Comparison of ENCODE assay signal across 10 cellular contexts in genomic region chr22:50302041-50302541, GRCh38. TPM values are rescaled to one million over a fixed set of nuclear protein-coding genes. Genes with fewer than 3 reads are reported as not detected.
DNase-seq lines count a peak whose midpoint lies in the region; TF ChIP-seq lines count a peak whose summit lies in the region.
"Had no signal": no experiment of that assay in that cellular context is flagged by ENCODE, and none has a peak within 500 bp of the region (broad histone marks: within the 10 kb centered on the region; RNA-seq: fewer than 3 reads in every experiment).

No MANE protein-coding gene starts in this region.

- H3K27ac Mint-ChIP-seq in osteocyte (ENCODE audit: unreplicated experiment): peak overlapping the region; percentile 50
- H3K27ac Mint-ChIP-seq in activated naive CD4-positive, alpha-beta T cell treated with anti-CD3 and anti-CD28 coated beads for 36 hours: no peak overlapping the region

- no peak overlapping the region for H3K4me3 Mint-ChIP-seq in osteocyte (ENCODE audit: unreplicated experiment)
- no peak overlapping the region for H3K4me3 Mint-ChIP-seq in activated naive CD4-positive, alpha-beta T cell treated with anti-CD3 and anti-CD28 coated beads for 36 hours

- no peaks in the 10 kb centered on the region for H3K9me3 Mint-ChIP-seq in osteocyte (ENCODE audit: unreplicated experiment)
- H3K9me3 Mint-ChIP-seq in activated naive CD4-positive, alpha-beta T cell treated with anti-CD3 and anti-CD28 coated beads for 36 hours: no peaks in the 10 kb centered on the region

- peak overlapping the region; percentile 100 for H3K27ac ChIP-seq in RWPE1

- DNase-seq in AG10803 (ENCODE audit: low read depth): peak; percentile 24
- DNase-seq in RWPE1 (ENCODE audit: low spot score): no peak
- DNase-seq in fibroblast of villous mesenchyme (ENCODE audit: low read depth): no peak
- no peak for DNase-seq in osteocyte (ENCODE audit: extremely low spot score, unreplicated experiment)
- no peak for DNase-seq in NCI-H446 treated with DMSO at 0.1 percent for 48 hours (lab: John Stamatoyannopoulos, UW)
- no peak for DNase-seq in middle frontal gyrus (ENCODE audit: extremely low spot score, low spot score)
- no peak for DNase-seq in NCI-H526 treated with DMSO at 0.1 percent for 48 hours (lab: John Stamatoyannopoulos, UW)
- DNase-seq in activated naive CD4-positive, alpha-beta T cell treated with anti-CD3 and anti-CD28 coated beads for 36 hours: no peak
- DNase-seq: mesendoderm, SHP77 treated with DMSO at 0.1 percent for 48 hours had no signal

- no peaks in the 10 kb centered on the region for H3K27me3 Mint-ChIP-seq in osteocyte (ENCODE audit: unreplicated experiment)
- H3K27me3 Mint-ChIP-seq in activated naive CD4-positive, alpha-beta T cell treated with anti-CD3 and anti-CD28 coated beads for 36 hours (ENCODE audit: low read depth): peaks cover 22% of the 10 kb centered on the region

- H3K4me3 ChIP-seq in AG10803 (ENCODE audit: low read length) (no peak overlapping the region; the same call in none of the 2 replicates), fibroblast of villous mesenchyme (ENCODE audit: low read depth, low read length) (peak overlapping the region; percentile 6)

- TF ChIP-seq CTCF in AG10803 (conservative IDR thresholded peaks at IDR 0.05; ENCODE audit: low read length) (no peak), RWPE1 (conservative IDR thresholded peaks at IDR 0.05; ENCODE audit: low read depth) (no peak), fibroblast of villous mesenchyme (IDR thresholded peaks at IDR 0.05; ENCODE audit: insufficient read depth, low read depth, low read length) (no peak), osteocyte (IDR thresholded peaks at IDR 0.05) (no peak)

- POLR2A ChIA-PET in RWPE1 (lab: Yijun Ruan, JAX; ENCODE audit: low non-redundant PET): interaction anchor here (0.5 kb wide), 1 partner anchor 22 kb away, joined by 10 read pairs; no protein-coding TSS in a partner anchor

- intact Hi-C loops in activated naive CD4-positive, alpha-beta T cell treated with anti-CD3 and anti-CD28 coated beads for 36 hours (cut with micrococcal nuclease): no loop called here

- CTCF ChIA-PET in RWPE1 (lab: Yijun Ruan, JAX): interaction anchor here (0.6 to 2.0 kb wide), 4 partner anchors 9 to 39 kb away, joined by 3 to 6 read pairs (median 5); no protein-coding TSS in a partner anchor
- CTCF ChIA-PET in activated naive CD4-positive, alpha-beta T cell treated with anti-CD3 and anti-CD28 coated beads for 36 hours (lab: Charles Lee): interaction anchor here (0.6 kb wide), 1 partner anchor 31 kb away, joined by 3 read pairs; no protein-coding TSS in a partner anchor

- peaks cover 4% of the 10 kb centered on the region for H3K36me3 Mint-ChIP-seq in osteocyte (ENCODE audit: unreplicated experiment)
- no peaks in the 10 kb centered on the region for H3K36me3 Mint-ChIP-seq in activated naive CD4-positive, alpha-beta T cell treated with anti-CD3 and anti-CD28 coated beads for 36 hours (ENCODE audit: low read depth)

- peaks cover 73% of the 10 kb centered on the region for H3K4me1 Mint-ChIP-seq in osteocyte (ENCODE audit: unreplicated experiment)
- peaks cover 6% of the 10 kb centered on the region for H3K4me1 Mint-ChIP-seq in activated naive CD4-positive, alpha-beta T cell treated with anti-CD3 and anti-CD28 coated beads for 36 hours (ENCODE audit: low read depth)

RNA-seq across cellular contexts. Expression of gene PLXNB2, which starts 5.4 kb away (rescaled TPM):
- 148 and 168 TPM in 2 replicates for total RNA-seq in fibroblast of villous mesenchyme
- total RNA-seq in osteocyte: 347 and 362 TPM in 2 replicates
- 10 to 100 TPM in 1 of 2 experiments, 1 to 10 TPM in 1; 9.8 to 10.4 TPM for total RNA-seq in activated naive CD4-positive, alpha-beta T cell treated with anti-CD3 and anti-CD28 coated beads for 36 hours

RNA-seq across cellular contexts. Expression of gene DENND6B, which starts 24.7 kb away (rescaled TPM):
- 2.3 and 2.6 TPM in 2 replicates for total RNA-seq in fibroblast of villous mesenchyme
- total RNA-seq in osteocyte: 10.4 and 10.8 TPM in 2 replicates
- 1 to 10 TPM; 1.8 to 2.1 TPM for total RNA-seq in activated naive CD4-positive, alpha-beta T cell treated with anti-CD3 and anti-CD28 coated beads for 36 hours

RNA-seq across cellular contexts. Expression of gene MAPK11, which starts 31.9 kb away (rescaled TPM):
- total RNA-seq in fibroblast of villous mesenchyme (6.5 and 6.8 TPM in 2 replicates), osteocyte (6.4 and 6.9 TPM in 2 replicates)
- 10 to 100 TPM; 17.5 to 17.9 TPM for total RNA-seq in activated naive CD4-positive, alpha-beta T cell treated with anti-CD3 and anti-CD28 coated beads for 36 hours

RNA-seq across cellular contexts. Expression of gene MAPK12, which starts 40.6 kb away (rescaled TPM):
- 39.3 and 42.7 TPM in 2 replicates for total RNA-seq in fibroblast of villous mesenchyme
- 24.8 and 27.3 TPM in 2 replicates for total RNA-seq in osteocyte
- total RNA-seq in activated naive CD4-positive, alpha-beta T cell treated with anti-CD3 and anti-CD28 coated beads for 36 hours: 10 to 100 TPM; 12.3 to 12.4 TPM

RNA-seq across cellular contexts. Expression of gene PPP6R2, which starts 41.0 kb away (rescaled TPM):
- total RNA-seq in fibroblast of villous mesenchyme: 54.0 and 62.2 TPM in 2 replicates
- total RNA-seq in osteocyte: 62.4 and 62.6 TPM in 2 replicates
- 10 to 100 TPM; 33.7 to 34.7 TPM for total RNA-seq in activated naive CD4-positive, alpha-beta T cell treated with anti-CD3 and anti-CD28 coated beads for 36 hours

Comparison
In these comparisons a context has a peak if more than half of its experiments do, and no peak if none do; other contexts are left out.
1. RNA of gene PLXNB2, which starts 5.4 kb away (total RNA-seq): 347 to 362 TPM in osteocyte and 148 to 168 TPM in fibroblast of villous mesenchyme; 9.8 to 10.4 TPM in activated naive CD4-positive, alpha-beta T cell treated with anti-CD3 and anti-CD28 coated beads for 36 hours; every median in the first group is over 10 times any median in the second.